Comparison of ENCODE assay signal across 11 cellular contexts in genomic region chr1:24393892-24394291, GRCh38. TPM values are rescaled to one million over a fixed set of nuclear protein-coding genes. Genes with fewer than 3 reads are reported as not detected.
DNase-seq lines count a peak whose midpoint lies in the region; ATAC-seq and TF ChIP-seq lines count a peak whose summit lies in the region.
"Had no signal": no experiment of that assay in that cellular context is flagged by ENCODE, and none has a peak within 500 bp of the region (broad histone marks: within the 10 kb centered on the region; RNA-seq: fewer than 3 reads in every experiment).

No MANE protein-coding gene starts in this region.

- H3K27ac Mint-ChIP-seq in activated naive CD8-positive, alpha-beta T cell treated with anti-CD3 and anti-CD28 coated beads for 36 hours, result peak overlapping the region; percentile 93
- H3K27ac Mint-ChIP-seq in natural killer cell, result no peak overlapping the region

- no peaks in the 10 kb centered on the region for H3K9me3 Mint-ChIP-seq in activated naive CD8-positive, alpha-beta T cell treated with anti-CD3 and anti-CD28 coated beads for 36 hours
- no peaks in the 10 kb centered on the region for H3K9me3 Mint-ChIP-seq in natural killer cell

- ATAC-seq in GM19395 (IDR thresholded peaks at IDR 0.05; ENCODE audit: unreplicated experiment) (no peak), natural killer cell (no peak)

- DNase-seq in A673 (ENCODE audit: low spot score) (no peak), HCEC 1CT (peak; percentile 86), iris pigment epithelial cell (ENCODE audit: low read depth) (peak; percentile 43), COLO829 (ENCODE audit: low spot score) (no peak), natural killer cell (no peak), NCI-H774 (lab: John Stamatoyannopoulos, UW) (no peak)
- no peak for DNase-seq in activated naive CD8-positive, alpha-beta T cell treated with anti-CD3 and anti-CD28 coated beads for 36 hours
- DNase-seq: activated CD4-positive, alpha-beta T cell treated with anti-CD3 and anti-CD28 coated beads for 1 hour; glutamatergic neuron had no signal

- intact Hi-C loops in A673 (cut with micrococcal nuclease; ENCODE audit: unreplicated experiment), result loop anchor here (5.0 kb wide), 1 partner anchor 243 kb away; no protein-coding TSS in a partner anchor
- intact Hi-C loops in natural killer cell (cut with micrococcal nuclease), result no loop called here

- POLR2A ChIA-PET in A673 (lab: Charles Lee; ENCODE audit: low non-redundant PET), result no interaction called here

- CTCF ChIA-PET in A673 (lab: Charles Lee), result interaction anchor here (3.6 to 4.2 kb wide), 2 partner anchors 194 to 244 kb away, joined by 45 to 159 read pairs; no protein-coding TSS in a partner anchor

- H3K4me3 ChIP-seq in A673 (ENCODE audit: low read depth, low read length, poor library complexity, severe bottlenecking), result no peak overlapping the region
- H3K4me3 ChIP-seq: adrenal gland had no signal

- H3K9me3 ChIP-seq in A673 (ENCODE audit: low read depth, low read length, poor library complexity, severe bottlenecking), result no peaks in the 10 kb centered on the region
- H3K9me3 ChIP-seq: adrenal gland had no signal

- H3K36me3 Mint-ChIP-seq in activated naive CD8-positive, alpha-beta T cell treated with anti-CD3 and anti-CD28 coated beads for 36 hours, result peaks cover 4% of the 10 kb centered on the region
- no peaks in the 10 kb centered on the region for H3K36me3 Mint-ChIP-seq in natural killer cell

- H3K4me3 Mint-ChIP-seq in activated naive CD8-positive, alpha-beta T cell treated with anti-CD3 and anti-CD28 coated beads for 36 hours, result no peak overlapping the region
- H3K4me3 Mint-ChIP-seq in natural killer cell, result no peak overlapping the region

- H3K27me3 Mint-ChIP-seq in activated naive CD8-positive, alpha-beta T cell treated with anti-CD3 and anti-CD28 coated beads for 36 hours, result no peaks in the 10 kb centered on the region
- peaks cover 6 to 37% of the 10 kb centered on the region in 2 donors for H3K27me3 Mint-ChIP-seq in natural killer cell (ENCODE audit: low read depth in 2 of 2)

- H3K36me3 ChIP-seq in A673 (ENCODE audit: insufficient read depth, low read length, poor library complexity, severe bottlenecking), result no peaks in the 10 kb centered on the region
- H3K36me3 ChIP-seq: adrenal gland had no signal

- BruUV-seq in A673 (replicated peaks; lab: Mats Ljungman, UMichigan), result no TSS peak

- H3K4me1 Mint-ChIP-seq in activated naive CD8-positive, alpha-beta T cell treated with anti-CD3 and anti-CD28 coated beads for 36 hours, result peaks cover 38% of the 10 kb centered on the region
- peaks cover 6 to 8% of the 10 kb centered on the region in 2 donors for H3K4me1 Mint-ChIP-seq in natural killer cell

- no peak for TF ChIP-seq CTCF in A673 (conservative IDR thresholded peaks at IDR 0.05; ENCODE audit: low read depth, low read length)
- no peak for TF ChIP-seq CTCF in natural killer cell (IDR thresholded peaks at IDR 0.05)

- H3K27ac ChIP-seq in A673 (ENCODE audit: low read depth, low read length, poor library complexity, severe bottlenecking), result peak overlapping the region; percentile 2
- H3K27ac ChIP-seq: adrenal gland had no signal

- peaks cover 24% of the 10 kb centered on the region for H3K4me1 ChIP-seq in A673 (ENCODE audit: insufficient read depth, low read length, poor library complexity, severe bottlenecking)

- no peaks in the 10 kb centered on the region for H3K27me3 ChIP-seq in A673 (replicated peaks; ENCODE audit: insufficient read depth, low read depth, low read length, poor library complexity)
- H3K27me3 ChIP-seq: adrenal gland had no signal

RNA-seq across cellular contexts. Expression of gene STPG1, which starts 19.7 kb away (rescaled TPM):
- total RNA-seq in A673 (2021) (7.2 and 8.6 TPM in 2 replicates), natural killer cell (1 to 10 TPM in 2 of 3 donors, under 1 TPM in 1; 0.87 to 1.7 (median 1.1) TPM)
- total RNA-seq in activated naive CD8-positive, alpha-beta T cell treated with anti-CD3 and anti-CD28 coated beads for 36 hours, result 1 to 10 TPM; 5.9 to 8.0 TPM

RNA-seq across cellular contexts. Expression of gene NIPAL3, which starts 21.7 kb away (rescaled TPM):
- 6.5 and 7.3 TPM in 2 replicates for total RNA-seq in A673 (2021)
- total RNA-seq in activated naive CD8-positive, alpha-beta T cell treated with anti-CD3 and anti-CD28 coated beads for 36 hours, result 10 to 100 TPM; 34.7 to 37.2 TPM
- 10 to 100 TPM; 16.6 to 31.9 (median 29.4) TPM for total RNA-seq in natural killer cell

Comparison
In these comparisons a context has a peak if more than half of its experiments do, and no peak if none do; other contexts are left out.
1. DNase-seq: peak in HCEC 1CT (single experiment) and iris pigment epithelial cell (single experiment); none in A673 (single experiment), activated naive CD8-positive, alpha-beta T cell treated with anti-CD3 and anti-CD28 coated beads for 36 hours (single experiment), COLO829 (single experiment), natural killer cell (single experiment) and NCI-H774 (single experiment).